1 cellular context compared by ENCODE assay signal in the genomic region with DNA sequence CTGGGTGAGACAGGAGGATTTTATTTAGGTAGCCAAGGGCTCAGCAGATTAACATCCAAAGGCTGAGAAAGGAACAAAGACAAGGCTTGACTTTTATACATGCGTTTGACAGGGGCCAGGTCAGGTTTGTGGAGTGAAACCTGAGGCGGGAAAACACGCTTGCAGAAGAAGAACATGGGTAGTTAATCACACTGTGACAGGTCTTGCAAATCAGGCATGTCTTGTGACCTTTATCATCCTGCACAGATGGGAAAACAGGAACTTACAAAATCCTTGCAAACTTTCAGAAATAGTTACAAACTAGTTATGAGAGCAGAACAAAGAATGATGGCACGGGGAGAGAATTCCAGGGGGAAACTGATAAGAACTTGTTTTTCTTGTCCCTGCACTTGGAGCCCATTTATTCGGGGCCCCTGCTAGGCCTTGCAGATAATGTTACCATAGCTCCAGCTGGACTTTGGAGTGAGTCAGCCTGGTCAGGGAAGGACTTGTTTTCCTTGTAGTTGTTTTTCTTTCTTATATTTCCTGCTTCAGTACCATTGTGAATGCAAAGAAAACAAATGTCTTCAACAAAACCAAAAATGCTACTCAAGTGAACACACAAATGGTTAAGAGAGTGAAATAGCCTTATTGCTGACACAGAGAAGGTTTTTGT.
TF ChIP-seq lines count a peak whose summit lies in the region.

No MANE protein-coding gene starts in this region.

TF ChIP-seq in HepG2, 621 proteins besides CTCF, POLR2A, EP300 and RAD21 (continued from another document and continues in another):
- TF ChIP-seq, protein P1, sequence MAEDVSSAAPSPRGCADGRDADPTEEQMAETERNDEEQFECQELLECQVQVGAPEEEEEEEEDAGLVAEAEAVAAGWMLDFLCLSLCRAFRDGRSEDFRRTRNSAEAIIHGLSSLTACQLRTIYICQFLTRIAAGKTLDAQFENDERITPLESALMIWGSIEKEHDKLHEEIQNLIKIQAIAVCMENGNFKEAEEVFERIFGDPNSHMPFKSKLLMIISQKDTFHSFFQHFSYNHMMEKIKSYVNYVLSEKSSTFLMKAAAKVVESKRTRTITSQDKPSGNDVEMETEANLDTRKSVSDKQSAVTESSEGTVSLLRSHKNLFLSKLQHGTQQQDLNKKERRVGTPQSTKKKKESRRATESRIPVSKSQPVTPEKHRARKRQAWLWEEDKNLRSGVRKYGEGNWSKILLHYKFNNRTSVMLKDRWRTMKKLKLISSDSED (CRISPR knock-in tag; IDR thresholded peaks at IDR 0.05) = no peak
- TF ChIP-seq HIC2 (CRISPR knock-in tag; IDR thresholded peaks at IDR 0.05; ENCODE audit: low read depth) = no peak
- TF ChIP-seq ARID3A (IDR thresholded peaks at IDR 0.05; ENCODE audit: low read depth, low read length) = no peak
- no peak for TF ChIP-seq SP140L (CRISPR knock-in tag; IDR thresholded peaks at IDR 0.05; ENCODE audit: borderline replicate concordance)
- TF ChIP-seq MED13 (CRISPR knock-in tag; IDR thresholded peaks at IDR 0.05) = no peak
- TF ChIP-seq, protein P2, sequence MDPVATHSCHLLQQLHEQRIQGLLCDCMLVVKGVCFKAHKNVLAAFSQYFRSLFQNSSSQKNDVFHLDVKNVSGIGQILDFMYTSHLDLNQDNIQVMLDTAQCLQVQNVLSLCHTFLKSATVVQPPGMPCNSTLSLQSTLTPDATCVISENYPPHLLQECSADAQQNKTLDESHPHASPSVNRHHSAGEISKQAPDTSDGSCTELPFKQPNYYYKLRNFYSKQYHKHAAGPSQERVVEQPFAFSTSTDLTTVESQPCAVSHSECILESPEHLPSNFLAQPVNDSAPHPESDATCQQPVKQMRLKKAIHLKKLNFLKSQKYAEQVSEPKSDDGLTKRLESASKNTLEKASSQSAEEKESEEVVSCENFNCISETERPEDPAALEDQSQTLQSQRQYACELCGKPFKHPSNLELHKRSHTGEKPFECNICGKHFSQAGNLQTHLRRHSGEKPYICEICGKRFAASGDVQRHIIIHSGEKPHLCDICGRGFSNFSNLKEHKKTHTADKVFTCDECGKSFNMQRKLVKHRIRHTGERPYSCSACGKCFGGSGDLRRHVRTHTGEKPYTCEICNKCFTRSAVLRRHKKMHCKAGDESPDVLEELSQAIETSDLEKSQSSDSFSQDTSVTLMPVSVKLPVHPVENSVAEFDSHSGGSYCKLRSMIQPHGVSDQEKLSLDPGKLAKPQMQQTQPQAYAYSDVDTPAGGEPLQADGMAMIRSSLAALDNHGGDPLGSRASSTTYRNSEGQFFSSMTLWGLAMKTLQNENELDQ (CRISPR knock-in tag; IDR thresholded peaks at IDR 0.05; ENCODE audit: borderline replicate concordance) = no peak
- no peak for TF ChIP-seq NFE2L2 (IDR thresholded peaks at IDR 0.05; ENCODE audit: low read length)
- no peak for TF ChIP-seq ATF6 (CRISPR knock-in tag; conservative IDR thresholded peaks at IDR 0.05)
- TF ChIP-seq, protein P3, sequence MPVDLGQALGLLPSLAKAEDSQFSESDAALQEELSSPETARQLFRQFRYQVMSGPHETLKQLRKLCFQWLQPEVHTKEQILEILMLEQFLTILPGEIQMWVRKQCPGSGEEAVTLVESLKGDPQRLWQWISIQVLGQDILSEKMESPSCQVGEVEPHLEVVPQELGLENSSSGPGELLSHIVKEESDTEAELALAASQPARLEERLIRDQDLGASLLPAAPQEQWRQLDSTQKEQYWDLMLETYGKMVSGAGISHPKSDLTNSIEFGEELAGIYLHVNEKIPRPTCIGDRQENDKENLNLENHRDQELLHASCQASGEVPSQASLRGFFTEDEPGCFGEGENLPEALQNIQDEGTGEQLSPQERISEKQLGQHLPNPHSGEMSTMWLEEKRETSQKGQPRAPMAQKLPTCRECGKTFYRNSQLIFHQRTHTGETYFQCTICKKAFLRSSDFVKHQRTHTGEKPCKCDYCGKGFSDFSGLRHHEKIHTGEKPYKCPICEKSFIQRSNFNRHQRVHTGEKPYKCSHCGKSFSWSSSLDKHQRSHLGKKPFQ (CRISPR knock-in tag; IDR thresholded peaks at IDR 0.05; ENCODE audit: insufficient replicate concordance) = no peak
- no peak; the same call in 1 of the 2 replicates for TF ChIP-seq ZNF816 (CRISPR knock-in tag; IDR thresholded peaks at IDR 0.05; ENCODE audit: borderline replicate concordance)
- TF ChIP-seq, protein P4, sequence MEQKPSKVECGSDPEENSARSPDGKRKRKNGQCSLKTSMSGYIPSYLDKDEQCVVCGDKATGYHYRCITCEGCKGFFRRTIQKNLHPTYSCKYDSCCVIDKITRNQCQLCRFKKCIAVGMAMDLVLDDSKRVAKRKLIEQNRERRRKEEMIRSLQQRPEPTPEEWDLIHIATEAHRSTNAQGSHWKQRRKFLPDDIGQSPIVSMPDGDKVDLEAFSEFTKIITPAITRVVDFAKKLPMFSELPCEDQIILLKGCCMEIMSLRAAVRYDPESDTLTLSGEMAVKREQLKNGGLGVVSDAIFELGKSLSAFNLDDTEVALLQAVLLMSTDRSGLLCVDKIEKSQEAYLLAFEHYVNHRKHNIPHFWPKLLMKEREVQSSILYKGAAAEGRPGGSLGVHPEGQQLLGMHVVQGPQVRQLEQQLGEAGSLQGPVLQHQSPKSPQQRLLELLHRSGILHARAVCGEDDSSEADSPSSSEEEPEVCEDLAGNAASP (CRISPR knock-in tag; IDR thresholded peaks at IDR 0.05; ENCODE audit: borderline replicate concordance) = 0 out of 2 replicates have a peak, but pooled peaks have one; percentile 17
- no peak for TF ChIP-seq REPIN1 (CRISPR knock-in tag; IDR thresholded peaks at IDR 0.05; ENCODE audit: borderline replicate concordance, low read depth)
- TF ChIP-seq MTA3 (CRISPR knock-in tag; IDR thresholded peaks at IDR 0.05) = no peak
- no peak for TF ChIP-seq TRAFD1 (CRISPR knock-in tag; IDR thresholded peaks at IDR 0.05; ENCODE audit: borderline replicate concordance)
- TF ChIP-seq ZNF160 (CRISPR knock-in tag; IDR thresholded peaks at IDR 0.05) = peak; percentile 52; the same call in 1 of the 2 replicates
- TF ChIP-seq FOXA3 (CRISPR knock-in tag; IDR thresholded peaks at IDR 0.05) = peak; percentile 80
- no peak for TF ChIP-seq ZNF10 (CRISPR knock-in tag; IDR thresholded peaks at IDR 0.05; ENCODE audit: borderline replicate concordance, low read depth)
- TF ChIP-seq STAT5B (CRISPR knock-in tag; IDR thresholded peaks at IDR 0.05) = no peak
- no peak for TF ChIP-seq ZNF331 (CRISPR knock-in tag; IDR thresholded peaks at IDR 0.05)
- TF ChIP-seq ZMYM4 (CRISPR knock-in tag; IDR thresholded peaks at IDR 0.05) = peak; percentile 57
- TF ChIP-seq ZNF44 (CRISPR knock-in tag; IDR thresholded peaks at IDR 0.05) = no peak
- no peak for TF ChIP-seq THYN1 (CRISPR knock-in tag; IDR thresholded peaks at IDR 0.05; ENCODE audit: borderline replicate concordance, low read depth)
- TF ChIP-seq ZUFSP (CRISPR knock-in tag; IDR thresholded peaks at IDR 0.05; ENCODE audit: borderline replicate concordance) = no peak
- TF ChIP-seq POGZ (CRISPR knock-in tag; IDR thresholded peaks at IDR 0.05) = peak; percentile 64; the same call in 1 of the 2 replicates
- TF ChIP-seq AGO2 (optimal IDR thresholded peaks at IDR 0.05; ENCODE audit: low read depth, low read length) = no peak
- TF ChIP-seq ZNF614 (CRISPR knock-in tag; IDR thresholded peaks at IDR 0.05; ENCODE audit: borderline replicate concordance) = peak; percentile 47; the same call in 1 of the 2 replicates
- TF ChIP-seq GZF1 (CRISPR knock-in tag; IDR thresholded peaks at IDR 0.05) = no peak
- TF ChIP-seq CREM (IDR thresholded peaks at IDR 0.05) = peak; percentile 81
- TF ChIP-seq CREM (CRISPR knock-in tag; IDR thresholded peaks at IDR 0.05) = no peak
- no peak for TF ChIP-seq MZF1 (CRISPR knock-in tag; IDR thresholded peaks at IDR 0.05; ENCODE audit: borderline replicate concordance)
- no peak for TF ChIP-seq ZNF225 (CRISPR knock-in tag; IDR thresholded peaks at IDR 0.05)
- TF ChIP-seq, protein P5, sequence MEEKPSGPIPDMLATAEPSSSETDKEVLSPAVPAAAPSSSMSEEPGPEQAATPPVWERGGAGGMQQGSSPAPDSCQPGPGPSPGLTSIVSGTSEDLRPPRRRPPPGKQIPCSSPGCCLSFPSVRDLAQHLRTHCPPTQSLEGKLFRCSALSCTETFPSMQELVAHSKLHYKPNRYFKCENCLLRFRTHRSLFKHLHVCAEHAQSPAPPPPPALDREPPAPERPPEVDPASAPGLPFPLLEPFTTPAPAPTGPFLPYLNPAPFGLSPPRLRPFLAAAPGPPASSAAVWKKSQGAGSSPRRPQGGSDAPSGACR (CRISPR knock-in tag; IDR thresholded peaks at IDR 0.05) = no peak
- no peak for TF ChIP-seq ZNF619 (CRISPR knock-in tag; IDR thresholded peaks at IDR 0.05)
- TF ChIP-seq MXD4 (CRISPR knock-in tag; IDR thresholded peaks at IDR 0.05) = no peak
- TF ChIP-seq SRF (IDR thresholded peaks at IDR 0.05; ENCODE audit: low read depth, low read length) = no peak
- TF ChIP-seq ZIK1 (CRISPR knock-in tag; IDR thresholded peaks at IDR 0.05; ENCODE audit: borderline replicate concordance, low read depth) = no peak
